21 cellular contexts compared by ENCODE assay signal in genomic region chr2:56053679-56054078, GRCh38.
"Had no signal": no experiment of that assay in that cellular context is flagged by ENCODE, and none has a peak within 500 bp of the region (broad histone marks: within the 10 kb centered on the region; RNA-seq: fewer than 3 reads in every experiment).

No MANE protein-coding gene starts in this region.

- H3K27ac Mint-ChIP-seq: dendritic cell treated with granulocyte-macrophage colony-stimulating factor and Interleukin-4, amounts not matched to agents 40 ng/mL and 50 ng/mL, for 4 days; naive thymus-derived CD4-positive, alpha-beta T cell; nephron progenitor cell had no signal

- DNase-seq: foreskin melanocyte; head of caudate nucleus; left colon; left ventricle myocardium superior; mesenchymal stem cell; naive thymus-derived CD4-positive, alpha-beta T cell; nephron progenitor cell; nucleus accumbens; ovary; sigmoid colon; small intestine; stimulated activated CD4-positive, alpha-beta T cell treated with anti-CD3 and anti-CD28 coated beads, Interleukin-12 subunit alpha, Interleukin-12 subunit beta, amount 100 ng/mL, for 4 hours; stimulated activated naive CD4-positive, alpha-beta T cell; stomach; substantia nigra; transverse colon had no signal

- H3K79me2 ChIP-seq: hepatocyte had no signal

- H3K9me3 ChIP-seq: ovary, sigmoid colon, thoracic aorta, transverse colon had no signal

- H3K4me2 ChIP-seq: hepatocyte had no signal

- H2AFZ ChIP-seq: hepatocyte had no signal

- H3K4me1 ChIP-seq: right atrium auricular region, sigmoid colon, stomach, transverse colon had no signal

- H3K27ac ChIP-seq: hepatocyte, ovary, right atrium auricular region, sigmoid colon, stomach, thoracic aorta, transverse colon had no signal

- ATAC-seq: left colon; left ventricle myocardium superior; naive thymus-derived CD4-positive, alpha-beta T cell had no signal

- H3K36me3 ChIP-seq: ovary, right atrium auricular region, sigmoid colon, stomach, thoracic aorta, transverse colon had no signal

- H3K27me3 ChIP-seq: hepatocyte, ovary, right atrium auricular region, sigmoid colon, stomach, transverse colon had no signal

- H3K36me3 Mint-ChIP-seq: naive thymus-derived CD4-positive, alpha-beta T cell had no signal

- H3K4me3 ChIP-seq: hepatocyte, lung, ovary, right atrium auricular region, sigmoid colon, stomach, thoracic aorta, transverse colon had no signal

- H3K4me3 Mint-ChIP-seq: dendritic cell treated with granulocyte-macrophage colony-stimulating factor and Interleukin-4, amounts not matched to agents 40 ng/mL and 50 ng/mL, for 4 days; naive thymus-derived CD4-positive, alpha-beta T cell; nephron progenitor cell had no signal

- H3K27me3 Mint-ChIP-seq: dendritic cell treated with granulocyte-macrophage colony-stimulating factor and Interleukin-4, amounts not matched to agents 40 ng/mL and 50 ng/mL, for 4 days; naive thymus-derived CD4-positive, alpha-beta T cell had no signal
